ENCODE assay signal across 23 cellular contexts in the genomic region with DNA sequence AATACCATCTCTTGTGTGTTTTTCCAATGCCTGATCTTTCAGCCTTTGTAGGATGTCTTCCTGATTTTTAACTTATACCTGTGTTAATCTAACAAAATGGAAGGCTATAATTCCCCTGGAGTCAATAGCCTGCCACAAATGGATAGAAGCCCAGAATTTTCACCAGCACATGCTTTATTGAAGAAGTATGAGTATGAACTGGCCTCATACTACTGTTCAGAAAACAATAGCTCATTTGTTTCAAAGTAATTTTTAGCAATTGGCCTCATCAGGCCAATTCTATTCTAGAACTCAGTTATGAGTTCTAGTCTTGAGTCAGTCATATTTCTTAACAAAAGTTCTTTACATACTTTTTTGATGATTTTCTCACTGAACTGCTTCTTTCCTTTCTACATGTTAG. TPM values are rescaled to one million over a fixed set of nuclear protein-coding genes. Genes with fewer than 3 reads are reported as not detected.
DNase-seq lines count a peak whose midpoint lies in the region; FAIRE-seq and TF ChIP-seq lines count a peak whose summit lies in the region.
"Had no signal": no experiment of that assay in that cellular context is flagged by ENCODE, and none has a peak within 500 bp of the region (broad histone marks: within the 10 kb centered on the region; RNA-seq: fewer than 3 reads in every experiment).

No MANE protein-coding gene starts in this region.

- no peak overlapping the region for H3K9ac ChIP-seq in mammary epithelial cell (ENCODE audit: insufficient read depth, low read length)
- peak overlapping the region; percentile 11 for H3K9ac ChIP-seq in mesenchymal stem cell (ENCODE audit: low read length)

- in situ Hi-C loops in mammary epithelial cell (cut with MboI; ENCODE audit: low sequenced_read_pairs in 2 of 2): no loop called here

- H3K4me1 ChIP-seq in mammary epithelial cell (ENCODE audit: insufficient read depth, low read length) (no peaks in the 10 kb centered on the region), breast epithelium (no peaks in the 10 kb centered on the region), mesenchymal stem cell (ENCODE audit: control insufficient read depth, insufficient read depth, low read depth, low read length) (no peaks in the 10 kb centered on the region)
- H3K4me1 ChIP-seq: Peyer's patch had no signal

- no TSS peak for BruUV-seq in mammary epithelial cell (replicated peaks; lab: Mats Ljungman, UMichigan)

- H3K9me3 ChIP-seq in mammary epithelial cell (replicated peaks; ENCODE audit: insufficient read depth, low read length) (no peaks in the 10 kb centered on the region), breast epithelium (no peaks in the 10 kb centered on the region), mesenchymal stem cell (ENCODE audit: control insufficient read depth, low read length) (no peaks in the 10 kb centered on the region)
- H3K9me3 ChIP-seq: Peyer's patch had no signal

- FAIRE-seq in GM19239 (lab: Jason Lieb, UNC): no peak
- FAIRE-seq: GM18507, HepG2, K562 had no signal

- no peak overlapping the region for H3K4me2 ChIP-seq in mammary epithelial cell (ENCODE audit: insufficient read depth, low read depth, low read length)
- no peak overlapping the region for H3K4me2 ChIP-seq in mesenchymal stem cell (ENCODE audit: low read length, poor library complexity, severe bottlenecking)

- no peak overlapping the region for H3K14ac ChIP-seq in mesenchymal stem cell (ENCODE audit: low read length in 2 of 2)

- no peaks in the 10 kb centered on the region for H3K79me1 ChIP-seq in mesenchymal stem cell (replicated peaks; ENCODE audit: low read length, poor library complexity, severe bottlenecking)

- H3K27me3 ChIP-seq in mammary epithelial cell (ENCODE audit: insufficient read depth, low read length) (no peaks in the 10 kb centered on the region), breast epithelium (no peaks in the 10 kb centered on the region), mesenchymal stem cell (ENCODE audit: control insufficient read depth in 1 of 2, insufficient read depth in 1 of 2, low read length in 2 of 2) (no peaks in the 10 kb centered on the region)
- H3K27me3 ChIP-seq: Peyer's patch had no signal

- CTCF ChIA-PET in mammary epithelial cell (lab: Charles Lee; ENCODE audit: low non-redundant PET): no interaction called here

- H3K23ac ChIP-seq in mesenchymal stem cell (ENCODE audit: low read length in 2 of 2): no peak overlapping the region

- H3K36me3 ChIP-seq in mammary epithelial cell (ENCODE audit: insufficient read depth, low read length) (no peaks in the 10 kb centered on the region), breast epithelium (no peaks in the 10 kb centered on the region), mesenchymal stem cell (ENCODE audit: control insufficient read depth in 1 of 2, insufficient read depth in 2 of 2, low read depth in 1 of 2, low read length in 2 of 2) (no peaks in the 10 kb centered on the region)
- H3K36me3 ChIP-seq: Peyer's patch had no signal

- no peak overlapping the region for H4K8ac ChIP-seq in mesenchymal stem cell (ENCODE audit: low read length)

- H2AK5ac ChIP-seq in mesenchymal stem cell (ENCODE audit: low read length, severe bottlenecking): no peak overlapping the region

- DNase-seq in mammary epithelial cell (peak; percentile 57), breast epithelium (ENCODE audit: low spot score in 2 of 2) (no peak), fibroblast of peridontal ligament (ENCODE audit: extremely low read depth) (peak; percentile 14), mesenchymal stem cell (no peak), NCI-H2029 (lab: John Stamatoyannopoulos, UW) (no peak), GM19239 (ENCODE audit: insufficient read length, low spot score) (no peak), GM20000 (ENCODE audit: low spot score) (no peak)
- DNase-seq: DMS153, MV-4-11, NCI-H1105 treated with DMSO at 0.1 percent for 48 hours, NCI-H146, NCI-H1930, NCI-H446, NCI-H524 treated with DMSO at 0.1 percent for 48 hours, Peyer's patch, SHP77 treated with DMSO at 0.1 percent for 48 hours, SW 1271 had no signal

- H4K91ac ChIP-seq in mesenchymal stem cell (ENCODE audit: low read length): no peak overlapping the region

- no peak overlapping the region for H3K4ac ChIP-seq in mesenchymal stem cell (ENCODE audit: low read depth in 1 of 2, low read length in 2 of 2)

- H2AFZ ChIP-seq in mammary epithelial cell (ENCODE audit: low read depth, low read length): no peak overlapping the region
- H2AFZ ChIP-seq in mesenchymal stem cell (ENCODE audit: low read depth, low read length): no peak overlapping the region

- no peak for TF ChIP-seq POLR2A in breast epithelium (IDR thresholded peaks at IDR 0.05)

- H2BK12ac ChIP-seq in mesenchymal stem cell (ENCODE audit: low read length in 2 of 2): no peak overlapping the region

- TF ChIP-seq CTCF in mammary epithelial cell (conservative IDR thresholded peaks at IDR 0.05 in 1 of 2, IDR thresholded peaks at IDR 0.05 in 1 of 2; ENCODE audit: extremely low read depth in 1 of 2, insufficient read depth in 1 of 2, low read depth in 1 of 2, low read length in 2 of 2) (no peak), breast epithelium (IDR thresholded peaks at IDR 0.05) (no peak), GM20000 (IDR thresholded peaks at IDR 0.05; ENCODE audit: extremely low read depth, missing control alignments) (no peak)

- no peaks in the 10 kb centered on the region for H4K20me1 ChIP-seq in mammary epithelial cell (ENCODE audit: insufficient read depth, low read length)

- dilution Hi-C loops in mammary epithelial cell (cut with HindIII; ENCODE audit: low sequenced_read_pairs): no loop called here

- no peak overlapping the region for H2BK5ac ChIP-seq in mesenchymal stem cell (ENCODE audit: low read depth, low read length, poor library complexity, severe bottlenecking)

- H2BK15ac ChIP-seq in mesenchymal stem cell (ENCODE audit: low read depth, poor library complexity, severe bottlenecking): no peak overlapping the region

- intact Hi-C loops in mammary epithelial cell (cut with micrococcal nuclease) (no loop called here), breast epithelium (cut with DNase I; ENCODE audit: low total_unique reads) (no loop called here)

- H3K4me3 ChIP-seq in mammary epithelial cell (replicated peaks in 1 of 3; ENCODE audit: insufficient read depth in 1 of 3, low read depth in 2 of 3, low read length in 3 of 3) (no peak overlapping the region), breast epithelium (no peak overlapping the region), mesenchymal stem cell (ENCODE audit: insufficient read depth in 1 of 2, low read depth in 1 of 2, low read length in 2 of 2) (no peak overlapping the region)
- H3K4me3 ChIP-seq: K562, Peyer's patch, SK-N-MC had no signal

- H3K18ac ChIP-seq in mesenchymal stem cell (ENCODE audit: low read depth in 1 of 2, low read length in 2 of 2): no peak overlapping the region

- H2BK120ac ChIP-seq in mesenchymal stem cell (ENCODE audit: low read depth, low read length): no peak overlapping the region

- H3K27ac ChIP-seq in mammary epithelial cell (ENCODE audit: insufficient read depth, low read depth, low read length) (no peak overlapping the region), breast epithelium (no peak overlapping the region), mesenchymal stem cell (ENCODE audit: low read length, poor library complexity, severe bottlenecking) (no peak overlapping the region)
- H3K27ac ChIP-seq: 22Rv1, Peyer's patch, SK-N-MC had no signal

- H3K79me2 ChIP-seq in mammary epithelial cell (ENCODE audit: insufficient read depth, low read length): no peaks in the 10 kb centered on the region

RNA-seq across cellular contexts. Expression of a gene that starts 40.6 kb away (rescaled TPM):
- 10 to 100 TPM; 34.8 to 85.5 TPM for total RNA-seq in mammary epithelial cell
- 80.3 TPM for polyA plus RNA-seq in mammary epithelial cell
- polyA minus RNA-seq in mammary epithelial cell: 76.7 TPM
- 10 to 100 TPM in 2 of 3 donors, 1 to 10 TPM in 1; 3.9 to 38.9 (median 13.6) TPM for total RNA-seq in breast epithelium
- polyA plus RNA-seq in mesenchymal stem cell (2013, experiment 1 of 2): 1.3 TPM
- 1.7 TPM for polyA plus RNA-seq in mesenchymal stem cell (2013, experiment 2 of 2)
- total RNA-seq: G401 had no signal

Comparison
In these comparisons a context has a peak if more than half of its experiments do, and no peak if none do; other contexts are left out.
1. DNase-seq: peak in mammary epithelial cell (single experiment) and fibroblast of peridontal ligament (single experiment); none in breast epithelium (0 of 2), mesenchymal stem cell (single experiment), NCI-H2029 (single experiment), GM19239 (single experiment) and GM20000 (single experiment).